In genomic region chr1:42957229-42957879, GRCh38 we compare ENCODE assay signal across 1 cellular context.
TF ChIP-seq lines count a peak whose summit lies in the region.

No MANE protein-coding gene starts in this region.

TF ChIP-seq in H1, 55 proteins besides CTCF, POLR2A, EP300 and RAD21 (continued from another document):
- TF ChIP-seq, protein P1, sequence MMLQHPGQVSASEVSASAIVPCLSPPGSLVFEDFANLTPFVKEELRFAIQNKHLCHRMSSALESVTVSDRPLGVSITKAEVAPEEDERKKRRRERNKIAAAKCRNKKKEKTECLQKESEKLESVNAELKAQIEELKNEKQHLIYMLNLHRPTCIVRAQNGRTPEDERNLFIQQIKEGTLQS (IDR thresholded peaks at IDR 0.05; ENCODE audit: insufficient read depth, low read depth, low read length) = no peak
- TF ChIP-seq TBP (IDR thresholded peaks at IDR 0.05; ENCODE audit: low read depth, low read length) (no peak), SP1 (IDR thresholded peaks at IDR 0.05; ENCODE audit: low read depth, low read length) (no peak), JUND (IDR thresholded peaks at IDR 0.05; ENCODE audit: low read length) (no peak), CBX8 (IDR thresholded peaks at IDR 0.05; ENCODE audit: borderline replicate concordance, low read depth, low read length) (no peak), BRCA1 (IDR thresholded peaks at IDR 0.05; ENCODE audit: low read depth, low read length) (no peak), MAX (IDR thresholded peaks at IDR 0.05) (no peak), JUN (IDR thresholded peaks at IDR 0.05; ENCODE audit: low read depth, low read length) (no peak), BACH1 (IDR thresholded peaks at IDR 0.05; ENCODE audit: low read length) (no peak), RFX5 (IDR thresholded peaks at IDR 0.05; ENCODE audit: borderline replicate concordance, low read depth, low read length) (no peak), TAF7 (optimal IDR thresholded peaks at IDR 0.05; ENCODE audit: borderline replicate concordance, low read depth, low read length) (peak; percentile 14), SAP30 (IDR thresholded peaks at IDR 0.05; ENCODE audit: insufficient read depth, insufficient replicate concordance, low read length) (no peak), POLR2AphosphoS5 (IDR thresholded peaks at IDR 0.05; ENCODE audit: low read depth, low read length) (0 out of 2 replicates have a peak, but pooled peaks have one; percentile 8), KDM1A (IDR thresholded peaks at IDR 0.05; ENCODE audit: borderline replicate concordance, low read length) (no peak), CEBPB (IDR thresholded peaks at IDR 0.05; ENCODE audit: low read depth, low read length) (no peak), GABPA (IDR thresholded peaks at IDR 0.05; ENCODE audit: borderline replicate concordance, insufficient read depth, low read length) (no peak)
